17 cellular contexts compared by ENCODE assay signal in the genomic region with DNA sequence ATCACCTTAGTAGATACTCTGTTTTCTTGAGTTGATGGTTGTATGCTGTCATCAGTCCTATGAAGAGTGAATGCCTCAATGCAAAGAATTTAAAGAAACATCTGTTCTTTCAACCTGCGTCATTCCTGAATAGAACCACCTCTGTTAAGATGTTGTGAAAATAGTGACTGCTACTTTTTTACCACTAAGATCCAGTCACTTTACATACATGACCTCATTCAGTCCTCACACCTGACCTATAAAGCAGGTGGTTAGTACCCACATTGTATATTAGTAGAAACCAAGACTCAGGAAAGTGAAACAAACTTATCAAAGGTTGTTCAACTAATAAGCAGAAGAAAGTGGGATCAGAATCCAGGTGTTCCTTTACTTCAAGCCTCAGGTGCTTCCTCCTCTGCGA.
A peak's percentile ranks its signal among the peaks of the same experiment; 100 is the strongest.
DNase-seq lines count a peak whose midpoint lies in the region; ATAC-seq and TF ChIP-seq lines count a peak whose summit lies in the region.
"Had no signal": no experiment of that assay in that cellular context is flagged by ENCODE, and none has a peak within 500 bp of the region (broad histone marks: within the 10 kb centered on the region; RNA-seq: fewer than 3 reads in every experiment).

No MANE protein-coding gene starts in this region.

- H3K79me2 ChIP-seq in osteoblast (ENCODE audit: insufficient read depth, low read length): no peaks in the 10 kb centered on the region

- TF ChIP-seq CTCF in osteoblast (IDR thresholded peaks at IDR 0.05; ENCODE audit: extremely low read depth, low read depth, low read length): no peak

- peak overlapping the region; percentile 21 to 26 for H3K27ac ChIP-seq in mucosa of rectum (ENCODE audit: low read depth in 2 of 2, low read length in 2 of 2)
- H3K27ac ChIP-seq in osteoblast (ENCODE audit: low read depth, low read length): no peak overlapping the region
- H3K27ac ChIP-seq: heart right ventricle, thyroid gland, VCaP had no signal

- peak; percentile 54 for ATAC-seq in GM19397 (IDR thresholded peaks at IDR 0.05; ENCODE audit: unreplicated experiment)
- ATAC-seq in HG02642 (IDR thresholded peaks at IDR 0.05; ENCODE audit: poor library complexity, unreplicated experiment): peak; percentile 92
- peak; percentile 67 for ATAC-seq in HG03342 (IDR thresholded peaks at IDR 0.05; ENCODE audit: unreplicated experiment)
- ATAC-seq in stimulated activated naive B cell treated with anti-CD40 and anti-IgM and Interleukin-4, amounts not matched to agents 10 μg/mL and 1 μg/mL and 100 μg/mL, for 72 hours (replicated peaks): no peak
- ATAC-seq: heart right ventricle had no signal

- H3K4me1 ChIP-seq in mucosa of rectum (ENCODE audit: control insufficient read depth in 2 of 2, insufficient read depth in 2 of 2, low read length in 2 of 2) (peaks cover 0 to 2% of the 10 kb centered on the region in 2 donors), osteoblast (ENCODE audit: insufficient read depth, low read length) (no peaks in the 10 kb centered on the region)
- H3K4me1 ChIP-seq: heart right ventricle, thyroid gland had no signal

- no peak overlapping the region for H3K4me2 ChIP-seq in osteoblast (ENCODE audit: insufficient read depth, low read length)

- no peaks in the 10 kb centered on the region for H4K20me1 ChIP-seq in osteoblast (ENCODE audit: insufficient read depth, low read length)

- H3K4me3 Mint-ChIP-seq in stimulated activated naive B cell treated with anti-CD40 and anti-IgM and Interleukin-4, amounts not matched to agents 10 μg/mL and 1 μg/mL and 100 μg/mL, for 72 hours: no peak overlapping the region
- H3K4me3 Mint-ChIP-seq: activated naive CD8-positive, alpha-beta T cell; CD4-positive, CD25-positive, alpha-beta regulatory T cell had no signal

- no peaks in the 10 kb centered on the region for H3K9me3 Mint-ChIP-seq in stimulated activated naive B cell treated with anti-CD40 and anti-IgM and Interleukin-4, amounts not matched to agents 10 μg/mL and 1 μg/mL and 100 μg/mL, for 72 hours

- no peaks in the 10 kb centered on the region for H3K27me3 ChIP-seq in mucosa of rectum (ENCODE audit: control insufficient read depth in 2 of 2, insufficient read depth in 2 of 2, low read length in 2 of 2)
- no peaks in the 10 kb centered on the region for H3K27me3 ChIP-seq in osteoblast (ENCODE audit: insufficient read depth, low read length)
- H3K27me3 ChIP-seq: heart right ventricle, thyroid gland had no signal

- H3K27ac Mint-ChIP-seq in stimulated activated naive B cell treated with anti-CD40 and anti-IgM and Interleukin-4, amounts not matched to agents 10 μg/mL and 1 μg/mL and 100 μg/mL, for 72 hours: no peak overlapping the region
- H3K27ac Mint-ChIP-seq: activated naive CD8-positive, alpha-beta T cell; CD4-positive, CD25-positive, alpha-beta regulatory T cell had no signal

- DNase-seq in SKM-1 treated with dmso at 0.1 percent for 144 hours (lab: John Stamatoyannopoulos, UW; ENCODE audit: unreplicated experiment) (no peak), NCI-H2227 (lab: John Stamatoyannopoulos, UW; ENCODE audit: unreplicated experiment) (no peak), osteoblast (ENCODE audit: insufficient read length, low spot score, missing footprints) (no peak)
- no peak for DNase-seq in stimulated activated naive B cell treated with anti-CD40 and anti-IgM and Interleukin-4, amounts not matched to agents 10 μg/mL and 1 μg/mL and 100 μg/mL, for 72 hours
- DNase-seq: CD4-positive, CD25-positive, alpha-beta regulatory T cell; cerebellar nuclear complex; heart right ventricle; KG1; NCI-H187; NCI-H82; thyroid gland had no signal

- H3K36me3 Mint-ChIP-seq in stimulated activated naive B cell treated with anti-CD40 and anti-IgM and Interleukin-4, amounts not matched to agents 10 μg/mL and 1 μg/mL and 100 μg/mL, for 72 hours: no peaks in the 10 kb centered on the region
- H3K36me3 Mint-ChIP-seq: activated naive CD8-positive, alpha-beta T cell; CD4-positive, CD25-positive, alpha-beta regulatory T cell had no signal

- H3K9ac ChIP-seq in mucosa of rectum (ENCODE audit: low read depth in 1 of 2, low read length in 2 of 2): no peak overlapping the region

- H3K36me3 ChIP-seq in mucosa of rectum (ENCODE audit: control insufficient read depth in 2 of 2, insufficient read depth in 2 of 2, low read length in 2 of 2): no peaks in the 10 kb centered on the region
- H3K36me3 ChIP-seq in osteoblast (ENCODE audit: insufficient read depth, low read length): no peaks in the 10 kb centered on the region
- H3K36me3 ChIP-seq: thyroid gland had no signal

- H2AFZ ChIP-seq in osteoblast (ENCODE audit: low read length): no peak overlapping the region

- no peaks in the 10 kb centered on the region for H3K9me3 ChIP-seq in mucosa of rectum (ENCODE audit: control insufficient read depth in 2 of 2, low read length in 2 of 2)
- H3K9me3 ChIP-seq in osteoblast (ENCODE audit: low read depth, low read length): no peaks in the 10 kb centered on the region
- H3K9me3 ChIP-seq: heart right ventricle, thyroid gland had no signal

- H3K27me3 Mint-ChIP-seq in stimulated activated naive B cell treated with anti-CD40 and anti-IgM and Interleukin-4, amounts not matched to agents 10 μg/mL and 1 μg/mL and 100 μg/mL, for 72 hours: no peaks in the 10 kb centered on the region
- H3K27me3 Mint-ChIP-seq: activated naive CD8-positive, alpha-beta T cell; CD4-positive, CD25-positive, alpha-beta regulatory T cell had no signal

- no peaks in the 10 kb centered on the region for H3K4me1 Mint-ChIP-seq in stimulated activated naive B cell treated with anti-CD40 and anti-IgM and Interleukin-4, amounts not matched to agents 10 μg/mL and 1 μg/mL and 100 μg/mL, for 72 hours
- H3K4me1 Mint-ChIP-seq: CD4-positive, CD25-positive, alpha-beta regulatory T cell had no signal

- H3K4me3 ChIP-seq in mucosa of rectum (ENCODE audit: low read length in 2 of 2): no peak overlapping the region
- no peak overlapping the region for H3K4me3 ChIP-seq in osteoblast (ENCODE audit: insufficient read depth, low read length)
- H3K4me3 ChIP-seq: heart right ventricle, thyroid gland had no signal

Comparison
In these comparisons a context has a peak if more than half of its experiments do, and no peak if none do; other contexts are left out.
1. ATAC-seq: peak in GM19397 (single experiment), HG02642 (single experiment) and HG03342 (single experiment); none in stimulated activated naive B cell treated with anti-CD40 and anti-IgM and Interleukin-4, amounts not matched to agents 10 μg/mL and 1 μg/mL and 100 μg/mL, for 72 hours (0 of 2).